ENCODE assay signal across 1 cellular context in genomic region chr15:82048809-82049208, GRCh38.
TF ChIP-seq lines count a peak whose summit lies in the region.

No MANE protein-coding gene starts in this region.

TF ChIP-seq in WTC11, 78 proteins besides CTCF, POLR2A, EP300 and RAD21 (continued from another document):
- TF ChIP-seq ARID4B (CRISPR knock-in tag; IDR thresholded peaks at IDR 0.05; ENCODE audit: borderline replicate concordance) (no peak), STAT6 (CRISPR knock-in tag; conservative IDR thresholded peaks at IDR 0.05; ENCODE audit: low read depth) (no peak), KAT7 (CRISPR knock-in tag; IDR thresholded peaks at IDR 0.05; ENCODE audit: borderline replicate concordance) (no peak)
